9 cellular contexts compared by ENCODE assay signal in genomic region chr14:61466249-61466904, GRCh38.
A peak's percentile ranks its signal among the peaks of the same experiment; 100 is the strongest.
DNase-seq lines count a peak whose midpoint lies in the region; ATAC-seq lines count a peak whose summit lies in the region.
"Had no signal": no experiment of that assay in that cellular context is flagged by ENCODE, and none has a peak within 500 bp of the region (broad histone marks: within the 10 kb centered on the region; RNA-seq: fewer than 3 reads in every experiment).

No MANE protein-coding gene starts in this region.

- peaks cover 76% of the 10 kb centered on the region for H3K36me3 Mint-ChIP-seq in activated naive CD8-positive, alpha-beta T cell treated with anti-CD3 and anti-CD28 coated beads for 36 hours

- peaks cover 46% of the 10 kb centered on the region for H3F3A ChIP-seq in GM23248 (ENCODE audit: insufficient read depth)

- no peaks in the 10 kb centered on the region for H3K9me2 ChIP-seq in GM23248 (ENCODE audit: insufficient read depth)

- DNase-seq in GM23248 (peak; percentile 96), left cardiac atrium (peak; percentile 90), retina (peak; percentile 51), NCI-H146 (lab: John Stamatoyannopoulos, UW) (no peak)
- DNase-seq in activated naive CD8-positive, alpha-beta T cell treated with anti-CD3 and anti-CD28 coated beads for 36 hours = no peak
- DNase-seq in activated CD4-positive, alpha-beta T cell treated with anti-CD3 and anti-CD28 coated beads, Interleukin-2, amount 50 U/mL, for 48 hours = no peak
- DNase-seq: effector CD4-positive, alpha-beta T cell had no signal

- H3K9me3 Mint-ChIP-seq in activated naive CD8-positive, alpha-beta T cell treated with anti-CD3 and anti-CD28 coated beads for 36 hours = peaks cover 3% of the 10 kb centered on the region

- H3K27ac Mint-ChIP-seq in activated naive CD8-positive, alpha-beta T cell treated with anti-CD3 and anti-CD28 coated beads for 36 hours = peak overlapping the region; percentile 14

- intact Hi-C loops in left cardiac atrium (cut with DNase I) = loop anchor here in 1 of 2 donors (5.0 kb wide), 1 partner anchor 231 kb away; the partner anchor contains the start of gene HIF1A

- H3K4me1 Mint-ChIP-seq in activated naive CD8-positive, alpha-beta T cell treated with anti-CD3 and anti-CD28 coated beads for 36 hours = peaks cover 76% of the 10 kb centered on the region

- peak overlapping the region; percentile 85 for H3K27ac ChIP-seq in GM23248

- no peak overlapping the region for H3K4me3 ChIP-seq in GM23248

- H3K4me3 Mint-ChIP-seq in activated naive CD8-positive, alpha-beta T cell treated with anti-CD3 and anti-CD28 coated beads for 36 hours = no peak overlapping the region

- in situ Hi-C loops in GM23248 (cut with MboI) = loop anchor here (25.0 kb wide), 1 partner anchor 296 kb away; the partner anchor contains the start of gene SNAPC1

- peaks cover 61% of the 10 kb centered on the region for H3K4me1 ChIP-seq in GM23248 (ENCODE audit: insufficient read depth)

- H3K27me3 Mint-ChIP-seq in activated naive CD8-positive, alpha-beta T cell treated with anti-CD3 and anti-CD28 coated beads for 36 hours = no peaks in the 10 kb centered on the region

- no peak overlapping the region for H2AFZ ChIP-seq in GM23248

- 54 to 60% methylated on average over 16 to 17 of the region's 17 CpGs for WGBS in GM23248 (ENCODE audit: low coverage in 1 of 2, low lambda C conversion rate in 2 of 2, missing lambda C conversion rate in 2 of 2), 2 experiments

- no peaks in the 10 kb centered on the region for H3K36me3 ChIP-seq in GM23248 (ENCODE audit: low read depth)

- no peaks in the 10 kb centered on the region for H3K27me3 ChIP-seq in GM23248 (replicated peaks; ENCODE audit: insufficient read depth)

- ATAC-seq in left cardiac atrium (peak; percentile 81 to 91), GM21825 (IDR thresholded peaks at IDR 0.05; ENCODE audit: unreplicated experiment) (no peak), HG03354 (IDR thresholded peaks at IDR 0.05; ENCODE audit: poor library complexity, severe bottlenecking, unreplicated experiment) (no peak)

- peaks cover 98% of the 10 kb centered on the region for H3K79me2 ChIP-seq in GM23248 (ENCODE audit: insufficient read depth)

- peak overlapping the region; percentile 64 for H3K9ac ChIP-seq in GM23248

- H4K20me1 ChIP-seq in GM23248 (ENCODE audit: insufficient read depth) = no peaks in the 10 kb centered on the region

- no peaks in the 10 kb centered on the region for H3K9me3 ChIP-seq in GM23248 (ENCODE audit: low read depth)

- H3K4me2 ChIP-seq in GM23248 (ENCODE audit: unreplicated experiment) = peak overlapping the region; percentile 66

Comparison
In these comparisons a context has a peak if more than half of its experiments do, and no peak if none do; other contexts are left out.
1. DNase-seq: peak in GM23248 (single experiment), left cardiac atrium (single experiment) and retina (single experiment); none in activated naive CD8-positive, alpha-beta T cell treated with anti-CD3 and anti-CD28 coated beads for 36 hours (single experiment), activated CD4-positive, alpha-beta T cell treated with anti-CD3 and anti-CD28 coated beads, Interleukin-2, amount 50 U/mL, for 48 hours (0 of 2) and NCI-H146 (single experiment).
2. ATAC-seq: peak in left cardiac atrium (2 of 2); none in GM21825 (single experiment) and HG03354 (single experiment).